Comparison of ENCODE assay signal across 10 cellular contexts in the genomic region with DNA sequence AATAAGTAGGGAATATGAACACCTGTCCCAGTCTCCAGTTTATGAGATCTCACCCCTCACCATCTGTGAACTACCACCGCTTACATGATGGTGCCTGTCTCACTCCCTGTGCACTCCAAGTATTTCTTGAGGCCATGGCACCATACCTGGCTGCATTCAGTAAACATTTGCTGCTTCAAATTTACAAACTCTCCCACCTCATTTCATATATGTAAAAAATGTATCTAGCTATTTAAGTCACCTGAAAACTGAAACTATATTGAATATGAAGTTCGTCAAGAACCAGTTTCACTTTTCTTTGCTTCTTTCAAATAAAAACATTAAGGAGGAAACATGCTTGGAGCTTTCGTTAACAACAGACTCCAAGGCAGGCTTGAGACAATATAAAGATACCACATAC.
DNase-seq lines count a peak whose midpoint lies in the region; ATAC-seq, FAIRE-seq and TF ChIP-seq lines count a peak whose summit lies in the region.
"Had no signal": no experiment of that assay in that cellular context is flagged by ENCODE, and none has a peak within 500 bp of the region (broad histone marks: within the 10 kb centered on the region; RNA-seq: fewer than 3 reads in every experiment).

No MANE protein-coding gene starts in this region.

- WGBS in A549 (ENCODE audit: missing lambda C conversion rate): 71% methylated on average over 3 of the region's 3 CpGs

- ATAC-seq in A549: no peak
- peak; percentile 66 for ATAC-seq in HG03280 (IDR thresholded peaks at IDR 0.05; ENCODE audit: unreplicated experiment)
- ATAC-seq in central memory CD8-positive, alpha-beta T cell (replicated peaks; ENCODE audit: extremely low read depth, poor library complexity, severe bottlenecking): peak; percentile 63
- ATAC-seq: gastrocnemius medialis had no signal

- peaks cover 2% of the 10 kb centered on the region for H3K36me3 Mint-ChIP-seq in central memory CD8-positive, alpha-beta T cell (ENCODE audit: insufficient read depth)

- TF ChIP-seq POLR2A in A549 (IDR thresholded peaks at IDR 0.05; ENCODE audit: low read length): no peak

- no peak for TF ChIP-seq CTCF in A549 (IDR thresholded peaks at IDR 0.05)

- H3K27me3 Mint-ChIP-seq in central memory CD8-positive, alpha-beta T cell: no peaks in the 10 kb centered on the region

- POLR2A ChIA-PET in A549 (lab: Yijun Ruan, JAX): no interaction called here

- no peaks in the 10 kb centered on the region for H3K9me3 ChIP-seq in A549
- H3K9me3 ChIP-seq: gastrocnemius medialis had no signal

- CTCF ChIA-PET in A549 (lab: Yijun Ruan, JAX): interaction anchor here (1.4 kb wide), 1 partner anchor 116 kb away, joined by 4 read pairs; no protein-coding TSS in a partner anchor

- H3K4me2 ChIP-seq in A549: peak overlapping the region; percentile 29

- H3K4me1 Mint-ChIP-seq in central memory CD8-positive, alpha-beta T cell: peaks cover 51% of the 10 kb centered on the region

- H3K9me3 Mint-ChIP-seq in central memory CD8-positive, alpha-beta T cell: no peaks in the 10 kb centered on the region

- DNase-seq in A549 (ENCODE audit: low read depth in 1 of 2, low spot score in 1 of 2) (no peak), GM19239 (ENCODE audit: insufficient read length, low spot score) (no peak), H4 (ENCODE audit: low spot score) (no peak), NCI-H1417 (lab: John Stamatoyannopoulos, UW) (no peak)
- DNase-seq in central memory CD8-positive, alpha-beta T cell (ENCODE audit: low spot score in 2 of 2): no peak
- no peak for DNase-seq in stimulated activated CD4-positive, alpha-beta T cell treated with anti-CD3 and anti-CD28 coated beads, Interleukin-12 subunit alpha, Interleukin-12 subunit beta, amount 100 ng/mL, for 4 hours
- no peak for DNase-seq in stimulated activated CD4-positive, alpha-beta T cell treated with anti-CD3 and anti-CD28 coated beads, Interleukin-4, amount 100 ng/mL, for 1 hour
- DNase-seq: gastrocnemius medialis had no signal

- peak overlapping the region; percentile 95 for H3K27ac Mint-ChIP-seq in central memory CD8-positive, alpha-beta T cell (ENCODE audit: low read depth)

- no peak for FAIRE-seq in A549 (lab: Jason Lieb, UNC)
- peak; percentile 87 for FAIRE-seq in GM19239 (lab: Jason Lieb, UNC)
- FAIRE-seq: G401.6 had no signal

- H3K4me3 ChIP-seq in A549: no peak overlapping the region

- no peak overlapping the region for H3K27ac ChIP-seq in A549

- H3K4me3 Mint-ChIP-seq in central memory CD8-positive, alpha-beta T cell: peak overlapping the region; percentile 90

- no peak for TF ChIP-seq EP300 in A549 (IDR thresholded peaks at IDR 0.05)

- no peaks in the 10 kb centered on the region; the same call in 2 of the 3 replicates for H3K4me1 ChIP-seq in A549

- TF ChIP-seq RAD21 in A549 (conservative IDR thresholded peaks at IDR 0.05 in 1 of 2, IDR thresholded peaks at IDR 0.05 in 1 of 2): no peak

TF ChIP-seq in A549, 52 proteins besides CTCF, POLR2A, EP300 and RAD21:
- TF ChIP-seq ZFP36 (IDR thresholded peaks at IDR 0.05; ENCODE audit: borderline replicate concordance, partially characterized antibody) (no peak), REST (IDR thresholded peaks at IDR 0.05) (no peak), ZC3H11A (IDR thresholded peaks at IDR 0.05) (no peak), JUNB (IDR thresholded peaks at IDR 0.05) (no peak), MAFK (IDR thresholded peaks at IDR 0.05; ENCODE audit: partially characterized antibody) (no peak), FOXS1 (CRISPR knock-in tag; IDR thresholded peaks at IDR 0.05) (no peak)
TF ChIP-seq in A549: peak in this region for 0.

Comparison
In these comparisons a context has a peak if more than half of its experiments do, and no peak if none do; other contexts are left out.
1. ATAC-seq: peak in HG03280 (single experiment) and central memory CD8-positive, alpha-beta T cell (single experiment); none in A549 (0 of 2).